8 cellular contexts compared by ENCODE assay signal in the genomic region with DNA sequence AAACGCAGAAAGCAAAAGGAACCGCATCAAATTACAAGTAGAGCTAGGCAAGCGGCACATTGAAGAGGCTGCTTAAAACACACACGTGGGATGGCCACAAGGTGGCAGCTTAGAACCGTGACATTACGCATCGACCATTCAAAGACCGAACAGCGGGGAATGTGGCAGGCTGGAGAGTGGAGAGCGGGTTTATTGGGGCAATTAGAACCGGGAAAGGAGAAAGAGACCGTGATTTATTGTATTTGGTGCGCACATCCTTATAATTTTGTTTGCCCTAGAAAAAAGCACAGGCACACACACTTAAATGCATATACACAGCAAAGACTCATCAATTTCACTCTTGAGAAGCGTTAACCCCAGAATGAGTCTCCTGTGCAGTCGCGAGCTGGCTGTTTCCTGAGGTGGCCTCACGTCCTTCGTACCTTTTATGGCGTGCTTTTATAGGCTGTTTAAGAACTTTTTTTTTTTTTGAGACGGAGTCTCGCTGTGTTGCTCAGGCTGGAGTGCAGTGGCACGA. TPM values are rescaled to one million over a fixed set of nuclear protein-coding genes. Genes with fewer than 3 reads are reported as not detected.
DNase-seq lines count a peak whose midpoint lies in the region; ATAC-seq and TF ChIP-seq lines count a peak whose summit lies in the region.

No MANE protein-coding gene starts in this region.

- TF ChIP-seq POLR2A in erythroblast (IDR thresholded peaks at IDR 0.05; ENCODE audit: low read length): no peak

- H3K27ac Mint-ChIP-seq in IgD-negative memory B cell: no peak overlapping the region
- H3K27ac Mint-ChIP-seq in naive thymus-derived CD8-positive, alpha-beta T cell: peak overlapping the region in 4 of 10 donors; percentile 1 to 75 (median 6)
- H3K27ac Mint-ChIP-seq in stimulated activated naive B cell treated with anti-CD40 and anti-IgM and Interleukin-4, amounts not matched to agents 10 μg/mL and 1 μg/mL and 100 μg/mL, for 72 hours: no peak overlapping the region

- H3K9me3 ChIP-seq in OCI-LY7 (ENCODE audit: low read length): no peaks in the 10 kb centered on the region

- no peaks in the 10 kb centered on the region for H4K20me1 ChIP-seq in OCI-LY7 (ENCODE audit: insufficient read depth, low read length)

- peak overlapping the region in 3 of 4 donors; percentile 22 to 87 (median 82) for H3K4me3 Mint-ChIP-seq in IgD-negative memory B cell
- H3K4me3 Mint-ChIP-seq in naive thymus-derived CD8-positive, alpha-beta T cell: peak overlapping the region; percentile 64 to 90 (median 82)
- peak overlapping the region; percentile 68 to 69 for H3K4me3 Mint-ChIP-seq in stimulated activated naive B cell treated with anti-CD40 and anti-IgM and Interleukin-4, amounts not matched to agents 10 μg/mL and 1 μg/mL and 100 μg/mL, for 72 hours

- peaks cover 0 to 2% (median 0%) of the 10 kb centered on the region in 3 donors for H3K9me3 Mint-ChIP-seq in IgD-negative memory B cell
- no peaks in the 10 kb centered on the region for H3K9me3 Mint-ChIP-seq in naive thymus-derived CD8-positive, alpha-beta T cell
- H3K9me3 Mint-ChIP-seq in stimulated activated naive B cell treated with anti-CD40 and anti-IgM and Interleukin-4, amounts not matched to agents 10 μg/mL and 1 μg/mL and 100 μg/mL, for 72 hours: peaks cover 0 to 2% of the 10 kb centered on the region in 2 donors

- H3K4me2 ChIP-seq in OCI-LY7 (ENCODE audit: low read length): no peak overlapping the region

- no peaks in the 10 kb centered on the region for H3K4me1 ChIP-seq in OCI-LY7 (ENCODE audit: insufficient read depth, low read length, poor library complexity, severe bottlenecking)

- DNase-seq in DMS79 (lab: John Stamatoyannopoulos, UW): peak; percentile 88
- peak; percentile 67 for DNase-seq in OCI-LY7 (ENCODE audit: low spot score)
- DNase-seq in activated T-cell treated with anti-CD3 and anti-CD28 coated beads for 4 hours: peak; percentile 60
- DNase-seq in erythroblast (lab: John Stamatoyannopoulos, UW): peak; percentile 81 to 87
- DNase-seq in naive thymus-derived CD8-positive, alpha-beta T cell: peak; percentile 45 to 85 (median 70)
- peak; percentile 44 for DNase-seq in stimulated activated naive B cell treated with anti-CD40 and anti-IgM and Interleukin-4, amounts not matched to agents 10 μg/mL and 1 μg/mL and 100 μg/mL, for 72 hours

- no peaks in the 10 kb centered on the region for H3K36me3 ChIP-seq in OCI-LY7 (ENCODE audit: insufficient read depth, low read length)

- H3K79me2 ChIP-seq in OCI-LY7 (ENCODE audit: insufficient read depth, low read depth, low read length): no peaks in the 10 kb centered on the region

- H3K4me1 Mint-ChIP-seq in IgD-negative memory B cell: peaks cover 0 to 8% (median 5%) of the 10 kb centered on the region in 3 donors
- H3K4me1 Mint-ChIP-seq in naive thymus-derived CD8-positive, alpha-beta T cell: peaks cover 2 to 9% (median 7%) of the 10 kb centered on the region in 4 donors
- peaks cover 4 to 8% of the 10 kb centered on the region in 2 donors for H3K4me1 Mint-ChIP-seq in stimulated activated naive B cell treated with anti-CD40 and anti-IgM and Interleukin-4, amounts not matched to agents 10 μg/mL and 1 μg/mL and 100 μg/mL, for 72 hours

- H3K9me2 ChIP-seq in OCI-LY7 (ENCODE audit: insufficient read depth, low read length): no peaks in the 10 kb centered on the region

- peaks cover 2% of the 10 kb centered on the region for H3K36me3 Mint-ChIP-seq in IgD-negative memory B cell
- no peaks in the 10 kb centered on the region for H3K36me3 Mint-ChIP-seq in naive thymus-derived CD8-positive, alpha-beta T cell
- H3K36me3 Mint-ChIP-seq in stimulated activated naive B cell treated with anti-CD40 and anti-IgM and Interleukin-4, amounts not matched to agents 10 μg/mL and 1 μg/mL and 100 μg/mL, for 72 hours: no peaks in the 10 kb centered on the region

- peaks cover 4% of the 10 kb centered on the region for H3K27me3 Mint-ChIP-seq in IgD-negative memory B cell
- peaks cover 0 to 11% (median 7%) of the 10 kb centered on the region in 5 donors for H3K27me3 Mint-ChIP-seq in naive thymus-derived CD8-positive, alpha-beta T cell
- peaks cover 16 to 17% of the 10 kb centered on the region in 2 donors for H3K27me3 Mint-ChIP-seq in stimulated activated naive B cell treated with anti-CD40 and anti-IgM and Interleukin-4, amounts not matched to agents 10 μg/mL and 1 μg/mL and 100 μg/mL, for 72 hours

- H2AFZ ChIP-seq in OCI-LY7 (ENCODE audit: low read length): no peak overlapping the region

- POLR2A ChIA-PET in OCI-LY7 (lab: Charles Lee): no interaction called here
- POLR2A ChIA-PET in naive thymus-derived CD8-positive, alpha-beta T cell (lab: Charles Lee): no interaction called here

- no peak overlapping the region for H3K27ac ChIP-seq in OCI-LY7 (ENCODE audit: low read depth, low read length, poor library complexity, severe bottlenecking)

- ATAC-seq in GM21717 (IDR thresholded peaks at IDR 0.05; ENCODE audit: unreplicated experiment): peak; percentile 94
- ATAC-seq in naive thymus-derived CD8-positive, alpha-beta T cell: peak; percentile 96
- ATAC-seq in stimulated activated naive B cell treated with anti-CD40 and anti-IgM and Interleukin-4, amounts not matched to agents 10 μg/mL and 1 μg/mL and 100 μg/mL, for 72 hours (replicated peaks): peak; percentile 91 to 97

- no TSS peak for BruUV-seq in OCI-LY7 (replicated peaks; lab: Mats Ljungman, UMichigan)

- intact Hi-C loops in OCI-LY7 (cut with micrococcal nuclease; ENCODE audit: unreplicated experiment): loop anchor here (1.0 kb wide), 1 partner anchor 391 kb away; no protein-coding TSS in a partner anchor

- peak; percentile 78 for TF ChIP-seq CTCF in OCI-LY7 (conservative IDR thresholded peaks at IDR 0.05; ENCODE audit: low read length)

- H3K4me3 ChIP-seq in OCI-LY7 (ENCODE audit: low read depth, low read length, poor library complexity, severe bottlenecking): no peak overlapping the region

- CTCF ChIA-PET in OCI-LY7 (lab: Charles Lee; ENCODE audit: unreplicated experiment): interaction anchor here (1.0 kb wide), 1 partner anchor 312 kb away, joined by 4 read pairs; a partner anchor contains a TSS

RNA-seq across cellular contexts. Expression of a gene that starts 31.7 kb away (rescaled TPM):
- polyA plus RNA-seq in IgD-negative memory B cell: 0.35 TPM
- not detected in 2 replicates for total RNA-seq in OCI-LY7 (2014; rRNA removed; shearing (Covaris generic))
- not detected in 2 replicates for total RNA-seq in OCI-LY7 (2022)
- total RNA-seq in naive thymus-derived CD8-positive, alpha-beta T cell: under 1 TPM in 1 of 2 experiments, not detected in 1; 0.30 TPM
- not detected for polyA plus RNA-seq in naive thymus-derived CD8-positive, alpha-beta T cell
